ENCODE assay signal across 17 cellular contexts in the genomic region with DNA sequence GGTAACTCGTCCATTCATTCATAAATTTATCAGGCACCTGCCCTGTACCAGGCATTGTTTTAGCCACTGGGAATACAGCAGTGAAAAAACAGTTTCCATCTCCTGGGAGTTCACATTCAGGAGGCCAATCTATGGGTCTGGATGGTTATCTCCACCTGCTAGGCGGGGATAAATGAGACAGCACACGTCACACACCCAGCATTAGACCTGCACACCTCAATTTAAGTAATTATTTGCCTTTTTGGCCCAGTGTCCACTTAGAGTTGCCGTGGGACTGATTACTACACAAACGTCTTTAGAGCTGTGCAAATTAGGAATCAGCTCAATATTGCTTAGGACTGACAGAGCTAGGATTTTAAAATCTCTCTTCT. TPM values are rescaled to one million over a fixed set of nuclear protein-coding genes. Genes with fewer than 3 reads are reported as not detected.
DNase-seq lines count a peak whose midpoint lies in the region; ATAC-seq and TF ChIP-seq lines count a peak whose summit lies in the region.
"Had no signal": no experiment of that assay in that cellular context is flagged by ENCODE, and none has a peak within 500 bp of the region (broad histone marks: within the 10 kb centered on the region; RNA-seq: fewer than 3 reads in every experiment).

No MANE protein-coding gene starts in this region.

- no peaks in the 10 kb centered on the region for H3K9me3 ChIP-seq in CD4-positive, CD25-positive, alpha-beta regulatory T cell (ENCODE audit: control insufficient read depth in 2 of 2, low read length in 2 of 2)
- H3K9me3 ChIP-seq in BE2C (no peaks in the 10 kb centered on the region), thyroid gland (no peaks in the 10 kb centered on the region)
- H3K9me3 ChIP-seq: right lobe of liver had no signal

- no peak overlapping the region for H3K27ac ChIP-seq in CD4-positive, CD25-positive, alpha-beta regulatory T cell (ENCODE audit: insufficient read depth, low read length, poor library complexity, severe bottlenecking)
- no peak overlapping the region for H3K27ac ChIP-seq in thyroid gland
- H3K27ac ChIP-seq: epithelial cell of prostate, right lobe of liver, WERI-Rb-1 had no signal

- no peak for DNase-seq in CD4-positive, CD25-positive, alpha-beta regulatory T cell
- DNase-seq in NCI-H1092 treated with DMSO at 0.1 percent for 48 hours (lab: John Stamatoyannopoulos, UW) (peak; percentile 70), NCI-H748 (lab: John Stamatoyannopoulos, UW; ENCODE audit: unreplicated experiment) (no peak), NCI-H146 treated with DMSO at 0.1 percent for 48 hours (lab: John Stamatoyannopoulos, UW; ENCODE audit: unreplicated experiment) (no peak), BE2C (no peak), thyroid gland (no peak)
- DNase-seq in activated naive CD8-positive, alpha-beta T cell treated with anti-CD3 and anti-CD28 coated beads for 36 hours = no peak
- no peak for DNase-seq in naive thymus-derived CD8-positive, alpha-beta T cell
- DNase-seq: activated gamma-delta T cell treated with Interleukin-2 at 50 U/mL for 16 hours; DND-41; MM.1S; right lobe of liver; stimulated activated CD4-positive, alpha-beta T cell treated with anti-CD3 and anti-CD28 coated beads, Interleukin-2, amount 100 ng/mL, for 24 hours had no signal

- H3K4me1 Mint-ChIP-seq in CD4-positive, CD25-positive, alpha-beta regulatory T cell = peaks cover 38 to 85% (median 60%) of the 10 kb centered on the region in 4 donors
- peaks cover 66% of the 10 kb centered on the region for H3K4me1 Mint-ChIP-seq in activated naive CD8-positive, alpha-beta T cell treated with anti-CD3 and anti-CD28 coated beads for 36 hours
- H3K4me1 Mint-ChIP-seq in naive thymus-derived CD8-positive, alpha-beta T cell = peaks cover 49 to 86% (median 79%) of the 10 kb centered on the region in 4 donors

- WGBS in thyroid gland, 2 donors = 89 to 95% methylated on average over 5 of the region's 5 CpGs

- TF ChIP-seq CTCF in BE2C (IDR thresholded peaks at IDR 0.05; ENCODE audit: low read depth, low read length) (no peak), thyroid gland (IDR thresholded peaks at IDR 0.05) (no peak)

- no peaks in the 10 kb centered on the region for H3K27me3 Mint-ChIP-seq in CD4-positive, CD25-positive, alpha-beta regulatory T cell
- H3K27me3 Mint-ChIP-seq in activated naive CD8-positive, alpha-beta T cell treated with anti-CD3 and anti-CD28 coated beads for 36 hours = no peaks in the 10 kb centered on the region
- no peaks in the 10 kb centered on the region for H3K27me3 Mint-ChIP-seq in naive thymus-derived CD8-positive, alpha-beta T cell

- no peaks in the 10 kb centered on the region for H3K9me3 Mint-ChIP-seq in CD4-positive, CD25-positive, alpha-beta regulatory T cell
- H3K9me3 Mint-ChIP-seq in activated naive CD8-positive, alpha-beta T cell treated with anti-CD3 and anti-CD28 coated beads for 36 hours = peaks cover 4% of the 10 kb centered on the region
- peaks cover 0 to 3% (median 0%) of the 10 kb centered on the region in 9 donors for H3K9me3 Mint-ChIP-seq in naive thymus-derived CD8-positive, alpha-beta T cell

- intact Hi-C loops in thyroid gland (cut with DNase I) = no loop called here

- H3K27ac Mint-ChIP-seq in CD4-positive, CD25-positive, alpha-beta regulatory T cell = peak overlapping the region in 2 of 3 donors; percentile 28 to 79
- peak overlapping the region; percentile 71 for H3K27ac Mint-ChIP-seq in activated naive CD8-positive, alpha-beta T cell treated with anti-CD3 and anti-CD28 coated beads for 36 hours
- H3K27ac Mint-ChIP-seq in naive thymus-derived CD8-positive, alpha-beta T cell = peak overlapping the region; percentile 66 to 91 (median 81)

- peaks cover 50% of the 10 kb centered on the region for H3K36me3 ChIP-seq in CD4-positive, CD25-positive, alpha-beta regulatory T cell (ENCODE audit: control insufficient read depth, insufficient read depth, low read length)
- H3K36me3 ChIP-seq in BE2C = no peaks in the 10 kb centered on the region
- H3K36me3 ChIP-seq in thyroid gland = no peaks in the 10 kb centered on the region
- H3K36me3 ChIP-seq: right lobe of liver, WERI-Rb-1 had no signal

- H3K4me3 ChIP-seq in CD4-positive, CD25-positive, alpha-beta regulatory T cell (ENCODE audit: low read depth, low read length) = no peak overlapping the region
- H3K4me3 ChIP-seq in BE2C (ENCODE audit: low read depth, low read length) (no peak overlapping the region), thyroid gland (replicated peaks in 1 of 3) (no peak overlapping the region)
- H3K4me3 ChIP-seq: right lobe of liver had no signal

- H3K4me1 ChIP-seq in CD4-positive, CD25-positive, alpha-beta regulatory T cell (ENCODE audit: control insufficient read depth, insufficient read depth, low read length, poor library complexity, severe bottlenecking) = peaks cover 62% of the 10 kb centered on the region
- H3K4me1 ChIP-seq in BE2C (peaks cover 20% of the 10 kb centered on the region), thyroid gland (no peaks in the 10 kb centered on the region)
- H3K4me1 ChIP-seq: right lobe of liver had no signal

- no peak for ATAC-seq in CD4-positive, CD25-positive, alpha-beta regulatory T cell (ENCODE audit: low read depth in 2 of 2)
- ATAC-seq in naive thymus-derived CD8-positive, alpha-beta T cell = no peak
- ATAC-seq: HepG2, right lobe of liver had no signal

- no peaks in the 10 kb centered on the region for H3K27me3 ChIP-seq in CD4-positive, CD25-positive, alpha-beta regulatory T cell (ENCODE audit: control insufficient read depth, insufficient read depth, low read length)
- H3K27me3 ChIP-seq in BE2C (no peaks in the 10 kb centered on the region), thyroid gland (no peaks in the 10 kb centered on the region)
- H3K27me3 ChIP-seq: right lobe of liver had no signal

- POLR2A ChIA-PET in naive thymus-derived CD8-positive, alpha-beta T cell (lab: Charles Lee) = interaction anchor here (1.4 to 1.8 kb wide), 2 partner anchors 12 to 32 kb away, joined by 3 to 7 read pairs; no protein-coding TSS in a partner anchor

- TF ChIP-seq POLR2A in thyroid gland (IDR thresholded peaks at IDR 0.05) = no peak

- no peak overlapping the region for H3K4me3 Mint-ChIP-seq in CD4-positive, CD25-positive, alpha-beta regulatory T cell
- H3K4me3 Mint-ChIP-seq in activated naive CD8-positive, alpha-beta T cell treated with anti-CD3 and anti-CD28 coated beads for 36 hours = no peak overlapping the region
- H3K4me3 Mint-ChIP-seq in naive thymus-derived CD8-positive, alpha-beta T cell = peak overlapping the region in 3 of 10 donors; percentile 8 to 58 (median 45)

- peaks cover 29% of the 10 kb centered on the region for H3K36me3 Mint-ChIP-seq in CD4-positive, CD25-positive, alpha-beta regulatory T cell
- H3K36me3 Mint-ChIP-seq in activated naive CD8-positive, alpha-beta T cell treated with anti-CD3 and anti-CD28 coated beads for 36 hours = peaks cover 35% of the 10 kb centered on the region
- peaks cover 0 to 53% (median 9%) of the 10 kb centered on the region in 3 donors for H3K36me3 Mint-ChIP-seq in naive thymus-derived CD8-positive, alpha-beta T cell

RNA-seq across cellular contexts. Expression of a gene that starts 46.1 kb away (rescaled TPM):
- total RNA-seq in CD4-positive, CD25-positive, alpha-beta regulatory T cell = 533 TPM
- polyA plus RNA-seq in CD4-positive, CD25-positive, alpha-beta regulatory T cell = 10 to 100 TPM; 71.2 to 77.2 (median 74.1) TPM
- 10 to 100 TPM; 83.7 to 93.2 TPM for total RNA-seq in activated naive CD8-positive, alpha-beta T cell treated with anti-CD3 and anti-CD28 coated beads for 36 hours
- total RNA-seq in naive thymus-derived CD8-positive, alpha-beta T cell = 100 to 1,000 TPM; 351 to 360 TPM
- polyA plus RNA-seq in naive thymus-derived CD8-positive, alpha-beta T cell = 100 to 1,000 TPM in 1 of 3 donors, 10 to 100 TPM in 2; 44.6 to 128 (median 62.1) TPM
- polyA plus RNA-seq in BE2C (2012; ENCODE audit: insufficient read depth, insufficient read length, low read depth) = 16.7 TPM
- total RNA-seq in thyroid gland = 10 to 100 TPM in 1 of 4 donors, 1 to 10 TPM in 3; 5.5 to 11.6 (median 8.6) TPM

RNA-seq across cellular contexts. Expression of a gene that starts 52.0 kb away (rescaled TPM):
- not detected for total RNA-seq in CD4-positive, CD25-positive, alpha-beta regulatory T cell
- polyA plus RNA-seq in CD4-positive, CD25-positive, alpha-beta regulatory T cell = not detected
- not detected for total RNA-seq in activated naive CD8-positive, alpha-beta T cell treated with anti-CD3 and anti-CD28 coated beads for 36 hours
- not detected for total RNA-seq in naive thymus-derived CD8-positive, alpha-beta T cell
- polyA plus RNA-seq in naive thymus-derived CD8-positive, alpha-beta T cell = not detected
- polyA plus RNA-seq in BE2C (2012; ENCODE audit: insufficient read depth, insufficient read length, low read depth) = not detected
- total RNA-seq in thyroid gland = not detected
- total RNA-seq: HepG2, right lobe of liver, RPMI7951 had no signal
- polyA plus RNA-seq: HepG2 had no signal

Comparison
In these comparisons a context has a peak if more than half of its experiments do, and no peak if none do; other contexts are left out.
1. RNA of a gene that starts 46.1 kb away (total RNA-seq): 533 TPM in CD4-positive, CD25-positive, alpha-beta regulatory T cell (single experiment), 351 to 360 TPM in naive thymus-derived CD8-positive, alpha-beta T cell and 83.7 to 93.2 TPM in activated naive CD8-positive, alpha-beta T cell treated with anti-CD3 and anti-CD28 coated beads for 36 hours; 5.5 to 11.6 TPM in thyroid gland; every median in the first group is over 4 times any median in the second.
2. Peak in every context shown above with its lines, with median percentiles within 50 percentile points of each other: H3K27ac Mint-ChIP-seq.